10 cellular contexts compared by ENCODE assay signal in the genomic region with DNA sequence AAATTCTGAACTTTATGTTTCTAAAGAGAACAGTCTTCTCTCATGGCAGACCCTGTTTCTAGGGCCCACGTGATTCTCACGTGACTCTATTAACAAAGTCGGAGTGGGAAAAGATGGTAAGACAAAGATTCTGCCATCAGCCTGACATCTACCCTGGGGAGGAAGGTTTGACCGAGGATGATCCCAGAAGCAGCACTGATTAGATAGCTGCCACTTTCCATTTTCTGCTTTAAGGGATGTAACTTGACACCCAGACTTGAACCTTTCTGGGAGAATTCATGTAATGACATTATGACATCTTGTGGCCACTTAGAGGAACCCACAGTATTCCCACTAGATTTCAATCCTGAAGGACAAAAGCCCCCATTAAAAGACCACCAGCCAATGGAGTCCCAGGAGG.
DNase-seq lines count a peak whose midpoint lies in the region; ATAC-seq, FAIRE-seq and TF ChIP-seq lines count a peak whose summit lies in the region.
"Had no signal": no experiment of that assay in that cellular context is flagged by ENCODE, and none has a peak within 500 bp of the region (broad histone marks: within the 10 kb centered on the region; RNA-seq: fewer than 3 reads in every experiment).

No MANE protein-coding gene starts in this region.

- no peaks in the 10 kb centered on the region for H3K79me2 ChIP-seq in K562 (ENCODE audit: control insufficient read depth, insufficient read depth, low read length)

- no TSS peak for BruUV-seq in K562 (replicated peaks; lab: Mats Ljungman, UMichigan)

- DNase-seq in ELF-1 (ENCODE audit: low read depth, low spot score) (peak; percentile 32), K562 (ENCODE audit: extremely low read depth in 1 of 4, low spot score in 3 of 4) (peak in 3 of 4 experiments; percentile 19 to 55 (median 39)), myocyte (ENCODE audit: low read depth) (peak; percentile 35), NOMO-1 treated with DMSO at 0.1 percent for 48 hours (lab: John Stamatoyannopoulos, UW; ENCODE audit: unreplicated experiment) (no peak), C1 segment of cervical spinal cord (lab: John Stamatoyannopoulos, UW) (no peak)
- DNase-seq: activated CD4-positive, alpha-beta T cell treated with anti-CD3 and anti-CD28 coated beads, Interleukin-2, amount 50 U/mL, for 4 hours; naive B cell had no signal

- no peaks in the 10 kb centered on the region for H3K36me3 ChIP-seq in K562 (ENCODE audit: control insufficient read depth, insufficient read depth, low read length)

- no peak for TF ChIP-seq EP300 in K562 (IDR thresholded peaks at IDR 0.05; ENCODE audit: low read length)

- peaks cover 0 to 32% of the 10 kb centered on the region in 2 experiments; a peak in 3 of 5 replicates for H3K4me1 ChIP-seq in K562 (replicated peaks in 1 of 2; ENCODE audit: control insufficient read depth in 2 of 2, insufficient read depth in 2 of 2, low read length in 2 of 2)

- TF ChIP-seq CTCF in K562 (IDR thresholded peaks at IDR 0.05 in 2 of 3, conservative IDR thresholded peaks at IDR 0.05 in 1 of 3; ENCODE audit: insufficient read depth in 2 of 3, low read depth in 1 of 3, low read length in 3 of 3), result peak; percentile 51 to 73 (median 66); a peak in 5 of 6 replicates

- no peaks in the 10 kb centered on the region for H3K9me3 ChIP-seq in K562 (replicated peaks; ENCODE audit: control insufficient read depth, insufficient read depth, low read depth, low read length)

- no peaks in the 10 kb centered on the region for H3K9me1 ChIP-seq in K562 (ENCODE audit: control insufficient read depth, insufficient read depth, low read length)

- intact Hi-C loops in K562 (cut with micrococcal nuclease), result loop anchor here (1.0 to 10.0 kb wide), 7 partner anchors 78 to 560 kb away; no protein-coding TSS in a partner anchor

- CTCF ChIA-PET in K562 (lab: Yijun Ruan, JAX; ENCODE audit: low intra/inter-chr PET ratio), result interaction anchor here (0.8 kb wide), 1 partner anchor 389 kb away, joined by 3 read pairs; no protein-coding TSS in a partner anchor

- H2AFZ ChIP-seq in K562 (ENCODE audit: low read depth, low read length), result peak overlapping the region; percentile 53

- peak; percentile 13 for ATAC-seq in HG03342 (IDR thresholded peaks at IDR 0.05; ENCODE audit: unreplicated experiment)
- ATAC-seq in K562, result peak; percentile 79
- ATAC-seq in HG03045 (IDR thresholded peaks at IDR 0.05; ENCODE audit: unreplicated experiment), result no peak
- ATAC-seq in GM21737 (IDR thresholded peaks at IDR 0.05; ENCODE audit: unreplicated experiment), result no peak

- no peaks in the 10 kb centered on the region for H3K27me3 ChIP-seq in K562 (ENCODE audit: control insufficient read depth in 2 of 2, insufficient read depth in 2 of 2, low read length in 2 of 2)

- H4K20me1 ChIP-seq in K562 (replicated peaks; ENCODE audit: control insufficient read depth, insufficient read depth, low read length), result no peaks in the 10 kb centered on the region

- peak; percentile 91 to 93 for TF ChIP-seq RAD21 in K562 (CRISPR knock-in tag; conservative IDR thresholded peaks at IDR 0.05 in 1 of 2, IDR thresholded peaks at IDR 0.05 in 1 of 2)

- H3K27ac ChIP-seq in K562 (ENCODE audit: extremely low read depth, low read depth, low read length), result no peak overlapping the region

- TF ChIP-seq POLR2A in K562 (conservative IDR thresholded peaks at IDR 0.05), result no peak

- 6% methylated on average over 4 of the region's 4 CpGs for WGBS in K562 (ENCODE audit: insufficient coverage, low coverage, missing lambda C conversion rate)

- H3K9ac ChIP-seq in K562 (ENCODE audit: insufficient read depth in 1 of 2, low read depth in 2 of 2, low read length in 2 of 2), result no peak overlapping the region

- POLR2A ChIA-PET in K562 (lab: Yijun Ruan, JAX), result interaction anchor here (0.7 to 1.5 kb wide), 4 partner anchors 103 to 317 kb away, joined by 3 to 6 read pairs (median 4); no protein-coding TSS in a partner anchor

- FAIRE-seq in K562 (lab: Jason Lieb, UNC), result peak; percentile 75

- H3K4me2 ChIP-seq in K562 (ENCODE audit: insufficient read depth, low read length), result no peak overlapping the region; the same call in 1 of the 2 replicates

- in situ Hi-C loops in K562 (cut with MboI), result loop anchor here (10.0 kb wide), 2 partner anchors 310 to 530 kb away; no protein-coding TSS in a partner anchor

- no peak overlapping the region for H3K4me3 ChIP-seq in K562

TF ChIP-seq in K562, 482 proteins besides CTCF, POLR2A, EP300 and RAD21 (continues in another document):
- TF ChIP-seq E2F1 (CRISPR knock-in tag; IDR thresholded peaks at IDR 0.05), result no peak
- TF ChIP-seq CBFA2T2 (conservative IDR thresholded peaks at IDR 0.05), result peak; percentile 53; the same call in 1 of the 2 replicates
- peak in 1 of 2 experiments; percentile 87; a peak in 2 of 4 replicates for TF ChIP-seq RCOR1 (IDR thresholded peaks at IDR 0.05; ENCODE audit: borderline replicate concordance in 1 of 2, low read depth in 2 of 2, low read length in 2 of 2)
- no peak for TF ChIP-seq PATZ1 (CRISPR knock-in tag; IDR thresholded peaks at IDR 0.05; ENCODE audit: borderline replicate concordance)
- TF ChIP-seq SMAD4 (CRISPR knock-in tag; conservative IDR thresholded peaks at IDR 0.05), result 0 out of 2 replicates have a peak, but pooled peaks have one; percentile 20
- TF ChIP-seq RBM22 (IDR thresholded peaks at IDR 0.05; ENCODE audit: low read depth, low read length, poor library complexity, severe bottlenecking), result no peak
- 0 out of 4 replicates have a peak, but pooled peaks of 1 of the 2 experiments have one; percentile 13 for TF ChIP-seq SRF (CRISPR knock-in tag; IDR thresholded peaks at IDR 0.05)
- no peak for TF ChIP-seq COPS2 (conservative IDR thresholded peaks at IDR 0.05)
- no peak for TF ChIP-seq TSC22D4 (tag; IDR thresholded peaks at IDR 0.05)
- TF ChIP-seq SMC3 (conservative IDR thresholded peaks at IDR 0.05; ENCODE audit: insufficient read depth, low read depth, low read length), result peak; percentile 55; the same call in 1 of the 2 replicates
- TF ChIP-seq CC2D1A (IDR thresholded peaks at IDR 0.05), result peak; percentile 62
- TF ChIP-seq NFE2 (IDR thresholded peaks at IDR 0.05; ENCODE audit: low read depth), result no peak
- peak; percentile 72; the same call in 1 of the 2 replicates for TF ChIP-seq CTBP1 (IDR thresholded peaks at IDR 0.05; ENCODE audit: borderline replicate concordance)
- TF ChIP-seq MCM3 (IDR thresholded peaks at IDR 0.05), result no peak
- no peak for TF ChIP-seq SETDB1 (IDR thresholded peaks at IDR 0.05; ENCODE audit: low read length)
- no peak for TF ChIP-seq ZNF239 (CRISPR knock-in tag; IDR thresholded peaks at IDR 0.05)
- TF ChIP-seq FOXM1 (IDR thresholded peaks at IDR 0.05; ENCODE audit: low read depth), result no peak
- TF ChIP-seq FOXM1 (CRISPR knock-in tag; IDR thresholded peaks at IDR 0.05; ENCODE audit: low read depth), result no peak
- TF ChIP-seq ZNF695 (CRISPR knock-in tag; IDR thresholded peaks at IDR 0.05), result no peak
- peak; percentile 81 for TF ChIP-seq BRD9 (IDR thresholded peaks at IDR 0.05; ENCODE audit: low read depth, partially characterized antibody)
- TF ChIP-seq, protein P1, sequence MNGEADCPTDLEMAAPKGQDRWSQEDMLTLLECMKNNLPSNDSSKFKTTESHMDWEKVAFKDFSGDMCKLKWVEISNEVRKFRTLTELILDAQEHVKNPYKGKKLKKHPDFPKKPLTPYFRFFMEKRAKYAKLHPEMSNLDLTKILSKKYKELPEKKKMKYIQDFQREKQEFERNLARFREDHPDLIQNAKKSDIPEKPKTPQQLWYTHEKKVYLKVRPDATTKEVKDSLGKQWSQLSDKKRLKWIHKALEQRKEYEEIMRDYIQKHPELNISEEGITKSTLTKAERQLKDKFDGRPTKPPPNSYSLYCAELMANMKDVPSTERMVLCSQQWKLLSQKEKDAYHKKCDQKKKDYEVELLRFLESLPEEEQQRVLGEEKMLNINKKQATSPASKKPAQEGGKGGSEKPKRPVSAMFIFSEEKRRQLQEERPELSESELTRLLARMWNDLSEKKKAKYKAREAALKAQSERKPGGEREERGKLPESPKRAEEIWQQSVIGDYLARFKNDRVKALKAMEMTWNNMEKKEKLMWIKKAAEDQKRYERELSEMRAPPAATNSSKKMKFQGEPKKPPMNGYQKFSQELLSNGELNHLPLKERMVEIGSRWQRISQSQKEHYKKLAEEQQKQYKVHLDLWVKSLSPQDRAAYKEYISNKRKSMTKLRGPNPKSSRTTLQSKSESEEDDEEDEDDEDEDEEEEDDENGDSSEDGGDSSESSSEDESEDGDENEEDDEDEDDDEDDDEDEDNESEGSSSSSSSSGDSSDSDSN (IDR thresholded peaks at IDR 0.05; ENCODE audit: borderline replicate concordance in 1 of 2, low read depth in 2 of 2, low read length in 2 of 2), result no peak
- no peak for TF ChIP-seq ETV6 (IDR thresholded peaks at IDR 0.05; ENCODE audit: borderline replicate concordance in 1 of 2, low read depth in 2 of 2, low read length in 1 of 2)
- no peak for TF ChIP-seq ETV6 (CRISPR knock-in tag; IDR thresholded peaks at IDR 0.05; ENCODE audit: borderline replicate concordance)

Comparison
In these comparisons a context has a peak if more than half of its experiments do, and no peak if none do; other contexts are left out.
1. DNase-seq: peak in ELF-1 (single experiment), K562 (3 of 4) and myocyte (single experiment); none in NOMO-1 treated with DMSO at 0.1 percent for 48 hours (single experiment) and C1 segment of cervical spinal cord (0 of 14).
2. ATAC-seq: peak in HG03342 (single experiment) and K562 (single experiment); none in HG03045 (single experiment) and GM21737 (single experiment).